ENCODE assay signal across 1 cellular context in the genomic region with DNA sequence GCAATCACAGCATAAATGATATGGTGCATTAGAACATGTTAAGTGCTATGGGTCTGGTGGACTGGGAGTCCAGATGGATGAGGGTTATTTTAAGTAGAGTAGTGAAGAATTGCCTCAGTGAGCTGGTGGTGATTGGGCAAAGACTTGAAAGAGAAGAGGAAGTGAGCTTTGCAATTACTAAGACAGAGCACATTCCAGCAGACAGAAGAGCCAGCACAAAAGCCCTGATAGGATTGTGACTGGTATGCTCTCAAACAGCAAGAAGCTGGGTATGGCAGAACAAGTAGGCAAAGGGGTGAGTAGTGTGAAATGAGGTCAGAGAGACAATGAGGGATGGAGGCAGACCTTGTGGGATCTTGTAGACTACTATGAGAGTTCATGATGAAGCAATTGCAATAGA.
A peak's percentile ranks its signal among the peaks of the same experiment; 100 is the strongest.
TF ChIP-seq lines count a peak whose summit lies in the region.

No MANE protein-coding gene starts in this region.

TF ChIP-seq in GM12878, 131 proteins besides CTCF, POLR2A, EP300 and RAD21:
- peak; percentile 51; the same call in 1 of the 2 replicates for TF ChIP-seq SPI1 (IDR thresholded peaks at IDR 0.05; ENCODE audit: borderline replicate concordance, insufficient read depth, low read depth, low read length)
- no peak for TF ChIP-seq PML (IDR thresholded peaks at IDR 0.05; ENCODE audit: low read length)
